ENCODE assay signal across 8 cellular contexts in genomic region chr17:44065668-44066203, GRCh38. TPM values are rescaled to one million over a fixed set of nuclear protein-coding genes. Genes with fewer than 3 reads are reported as not detected.
DNase-seq lines count a peak whose midpoint lies in the region; ATAC-seq and TF ChIP-seq lines count a peak whose summit lies in the region.

No MANE protein-coding gene starts in this region.

- peaks cover 23% of the 10 kb centered on the region for H4K20me1 ChIP-seq in hepatocyte (ENCODE audit: insufficient read depth, poor library complexity, severe bottlenecking)
- peaks cover 51% of the 10 kb centered on the region for H4K20me1 ChIP-seq in smooth muscle cell (ENCODE audit: low read depth)

- H3K36me3 Mint-ChIP-seq in activated T-cell treated with anti-CD3 and anti-CD28 coated beads, Interleukin-2, amount 50 U/mL, for 72 hours (ENCODE audit: insufficient read depth in 2 of 2), result peaks cover 7 to 24% of the 10 kb centered on the region in 2 donors

- peaks cover 5% of the 10 kb centered on the region for H3K36me3 ChIP-seq in hepatocyte (replicated peaks; ENCODE audit: insufficient read depth, low read depth)
- H3K36me3 ChIP-seq in smooth muscle cell (ENCODE audit: low read depth), result peaks cover 9% of the 10 kb centered on the region

- H3K27me3 ChIP-seq in hepatocyte, result no peaks in the 10 kb centered on the region
- no peaks in the 10 kb centered on the region for H3K27me3 ChIP-seq in smooth muscle cell (ENCODE audit: low read depth)

- DNase-seq in activated naive CD4-positive, alpha-beta T cell treated with Interleukin-2 at 50 U/mL for 16 hours, result peak; percentile 16
- no peak for DNase-seq in activated naive CD4-positive, alpha-beta T cell (lab: John Stamatoyannopoulos, UW)
- DNase-seq in activated T-cell treated with anti-CD3 and anti-CD28 coated beads, Interleukin-2, amount 50 U/mL, for 72 hours, result peak in 1 of 2 donors; percentile 19
- no peak for DNase-seq in hepatocyte (ENCODE audit: low spot score)
- DNase-seq in smooth muscle cell (lab: John Stamatoyannopoulos, UW; ENCODE audit: unreplicated experiment), result no peak
- DNase-seq in effector CD8-positive, alpha-beta T cell (lab: John Stamatoyannopoulos, UW), result no peak
- no peak for DNase-seq in NCI-H2196 (lab: John Stamatoyannopoulos, UW; ENCODE audit: unreplicated experiment)
- no peak for DNase-seq in DMS79 (lab: John Stamatoyannopoulos, UW)

- peaks cover 53% of the 10 kb centered on the region for H3K4me1 Mint-ChIP-seq in activated T-cell treated with anti-CD3 and anti-CD28 coated beads, Interleukin-2, amount 50 U/mL, for 72 hours (ENCODE audit: low read depth)

- H3K9me3 Mint-ChIP-seq in activated T-cell treated with anti-CD3 and anti-CD28 coated beads, Interleukin-2, amount 50 U/mL, for 72 hours, result no peaks in the 10 kb centered on the region

- H3K9me3 ChIP-seq in hepatocyte (ENCODE audit: low read depth) (no peaks in the 10 kb centered on the region), smooth muscle cell (replicated peaks; ENCODE audit: low read depth) (no peaks in the 10 kb centered on the region)

- no peaks in the 10 kb centered on the region for H3K9me2 ChIP-seq in hepatocyte (replicated peaks; ENCODE audit: insufficient read depth)

- H3K4me1 ChIP-seq in hepatocyte (ENCODE audit: insufficient read depth) (peaks cover 28% of the 10 kb centered on the region), smooth muscle cell (ENCODE audit: low read depth) (peaks cover 10% of the 10 kb centered on the region)

- under 1% methylated on average over 6 of the region's 9 CpGs for WGBS in hepatocyte (ENCODE audit: low lambda C conversion rate, missing lambda C conversion rate)
- 3% methylated on average over 7 of the region's 9 CpGs for WGBS in smooth muscle cell (ENCODE audit: low lambda C conversion rate)

- H3K27me3 Mint-ChIP-seq in activated T-cell treated with anti-CD3 and anti-CD28 coated beads, Interleukin-2, amount 50 U/mL, for 72 hours (ENCODE audit: low read depth), result no peaks in the 10 kb centered on the region

- H3K4me3 Mint-ChIP-seq in activated T-cell treated with anti-CD3 and anti-CD28 coated beads, Interleukin-2, amount 50 U/mL, for 72 hours, result peak overlapping the region; percentile 90 to 99

- ATAC-seq in activated T-cell treated with anti-CD3 and anti-CD28 coated beads, Interleukin-2, amount 50 U/mL, for 72 hours (replicated peaks in 1 of 2), result no peak

- H2AFZ ChIP-seq in hepatocyte (peak overlapping the region; percentile 65), smooth muscle cell (ENCODE audit: low read depth) (no peak overlapping the region)

- peaks cover 56% of the 10 kb centered on the region for H3K79me2 ChIP-seq in hepatocyte
- H3K79me2 ChIP-seq in smooth muscle cell (ENCODE audit: low read depth), result peaks cover 62% of the 10 kb centered on the region

- H3K4me2 ChIP-seq in hepatocyte (peak overlapping the region; percentile 96), smooth muscle cell (peak overlapping the region; percentile 87)

- H3K27ac ChIP-seq in hepatocyte, result peak overlapping the region; percentile 99
- peak overlapping the region; percentile 95 for H3K27ac ChIP-seq in smooth muscle cell (ENCODE audit: low read depth)

- peak overlapping the region; percentile 98 for H3K9ac ChIP-seq in smooth muscle cell (ENCODE audit: low read depth)

- H3K4me3 ChIP-seq in hepatocyte, result peak overlapping the region; percentile 83
- peak overlapping the region; percentile 73 for H3K4me3 ChIP-seq in smooth muscle cell

- TF ChIP-seq CTCF in hepatocyte (IDR thresholded peaks at IDR 0.05; ENCODE audit: poor library complexity) (no peak), smooth muscle cell (IDR thresholded peaks at IDR 0.05; ENCODE audit: borderline replicate concordance, insufficient read depth, poor library complexity, severe bottlenecking) (no peak)

- H3F3A ChIP-seq in smooth muscle cell (ENCODE audit: low read depth), result peaks cover 5% of the 10 kb centered on the region

- H3K27ac Mint-ChIP-seq in activated T-cell treated with anti-CD3 and anti-CD28 coated beads, Interleukin-2, amount 50 U/mL, for 72 hours, result peak overlapping the region; percentile 96

RNA-seq across cellular contexts. Expression of gene LSM12, which starts 0.7 kb away (rescaled TPM):
- 10 to 100 TPM; 46.0 to 52.8 TPM for total RNA-seq in activated T-cell treated with anti-CD3 and anti-CD28 coated beads, Interleukin-2, amount 50 U/mL, for 72 hours
- total RNA-seq in hepatocyte (40.4 and 44.7 TPM in 2 replicates), smooth muscle cell (42.3 and 51.8 TPM in 2 replicates)
- polyA plus RNA-seq in hepatocyte (44.5 and 45.8 TPM in 2 replicates), smooth muscle cell (52.0 and 66.3 TPM in 2 replicates)

RNA-seq across cellular contexts. Expression of gene G6PC3, which starts 4.8 kb away (rescaled TPM):
- total RNA-seq in activated T-cell treated with anti-CD3 and anti-CD28 coated beads, Interleukin-2, amount 50 U/mL, for 72 hours, result 10 to 100 TPM; 18.4 to 19.7 TPM
- total RNA-seq in hepatocyte (36.1 and 38.8 TPM in 2 replicates), smooth muscle cell (32.1 and 40.2 TPM in 2 replicates)
- polyA plus RNA-seq in hepatocyte (132 and 140 TPM in 2 replicates), smooth muscle cell (103 TPM in 2 replicates)

RNA-seq across cellular contexts. Expression of gene TMEM101, which starts 51.0 kb away (rescaled TPM):
- total RNA-seq in activated T-cell treated with anti-CD3 and anti-CD28 coated beads, Interleukin-2, amount 50 U/mL, for 72 hours, result 10 to 100 TPM; 32.3 to 34.9 TPM
- total RNA-seq in hepatocyte (41.0 and 43.3 TPM in 2 replicates), smooth muscle cell (25.2 and 35.1 TPM in 2 replicates)
- polyA plus RNA-seq in hepatocyte (27.8 and 33.4 TPM in 2 replicates), smooth muscle cell (36.1 and 39.9 TPM in 2 replicates)

RNA-seq across cellular contexts. Expression of gene HDAC5, which starts 57.7 kb away (rescaled TPM):
- 10 to 100 TPM; 34.7 to 37.8 TPM for total RNA-seq in activated T-cell treated with anti-CD3 and anti-CD28 coated beads, Interleukin-2, amount 50 U/mL, for 72 hours
- total RNA-seq in hepatocyte (28.5 and 33.9 TPM in 2 replicates), smooth muscle cell (48.7 and 65.3 TPM in 2 replicates)
- polyA plus RNA-seq in hepatocyte (32.3 and 42.7 TPM in 2 replicates), smooth muscle cell (51.6 and 52.6 TPM in 2 replicates)
